ENCODE assay signal across 9 cellular contexts in genomic region chr16:84548971-84549844, GRCh38. TPM values are rescaled to one million over a fixed set of nuclear protein-coding genes. Genes with fewer than 3 reads are reported as not detected.
A peak's percentile ranks its signal among the peaks of the same experiment; 100 is the strongest.
DNase-seq lines count a peak whose midpoint lies in the region; ATAC-seq and TF ChIP-seq lines count a peak whose summit lies in the region.
"Had no signal": no experiment of that assay in that cellular context is flagged by ENCODE, and none has a peak within 500 bp of the region (broad histone marks: within the 10 kb centered on the region; RNA-seq: fewer than 3 reads in every experiment).

No MANE protein-coding gene starts in this region.

- no peaks in the 10 kb centered on the region for H3K9me3 ChIP-seq in OCI-LY1 (ENCODE audit: low read length)

- no peaks in the 10 kb centered on the region for H3K36me3 ChIP-seq in OCI-LY1 (ENCODE audit: insufficient read depth, low read length)

- peaks cover 3 to 11% (median 9%) of the 10 kb centered on the region in 3 donors for H3K27me3 Mint-ChIP-seq in immature natural killer cell (ENCODE audit: low read depth in 3 of 3)

- peaks cover 14% of the 10 kb centered on the region for H3K4me1 ChIP-seq in OCI-LY1 (ENCODE audit: insufficient read depth, low read length, severe bottlenecking)

- TF ChIP-seq CTCF in OCI-LY1 (IDR thresholded peaks at IDR 0.05; ENCODE audit: low read length), result peak; percentile 6; the same call in 1 of the 2 replicates

- H3K27me3 ChIP-seq in OCI-LY1 (ENCODE audit: insufficient read depth, low read length), result peaks cover 9% of the 10 kb centered on the region; the same call in 1 of the 2 replicates

- no peak overlapping the region for H2AFZ ChIP-seq in OCI-LY1 (ENCODE audit: low read length)

- no peaks in the 10 kb centered on the region for H3K79me2 ChIP-seq in OCI-LY1 (ENCODE audit: insufficient read depth, low read length)

- DNase-seq in activated T-cell treated with anti-CD3 and anti-CD28 coated beads for 48 hours (ENCODE audit: low read depth), result peak; percentile 42
- no peak for DNase-seq in immature natural killer cell
- DNase-seq in stimulated activated CD8-positive, alpha-beta memory T cell treated with anti-CD3 and anti-CD28 coated beads, Interleukin-12 subunit alpha, Interleukin-12 subunit beta, amount 100 ng/mL, for 4 hours (ENCODE audit: low read depth), result peak; percentile 45
- DNase-seq in NCI-H1694 (lab: John Stamatoyannopoulos, UW), result no peak
- no peak for DNase-seq in NCI-H69 (lab: John Stamatoyannopoulos, UW)
- DNase-seq in D341Med (ENCODE audit: low spot score), result no peak
- DNase-seq: naive B cell had no signal

- H4K20me1 ChIP-seq in OCI-LY1 (ENCODE audit: insufficient read depth, low read length), result no peaks in the 10 kb centered on the region

- H3K4me1 Mint-ChIP-seq in immature natural killer cell, result peaks cover 10% of the 10 kb centered on the region in 2 donors

- ATAC-seq in HG03095 (IDR thresholded peaks at IDR 0.05; ENCODE audit: unreplicated experiment), result no peak

- H3K27ac ChIP-seq in OCI-LY1 (ENCODE audit: low read depth, low read length, poor library complexity, severe bottlenecking), result no peak overlapping the region

- H3F3A ChIP-seq in OCI-LY1 (ENCODE audit: insufficient read depth, low read length), result no peaks in the 10 kb centered on the region

- peaks cover 0 to 2% (median 0%) of the 10 kb centered on the region in 3 donors for H3K36me3 Mint-ChIP-seq in immature natural killer cell
- H3K36me3 Mint-ChIP-seq: naive B cell had no signal

- H3K4me3 ChIP-seq in OCI-LY1 (ENCODE audit: low read depth, low read length, poor library complexity, severe bottlenecking), result no peak overlapping the region

- H3K9me2 ChIP-seq in OCI-LY1 (ENCODE audit: low read depth, low read length), result no peaks in the 10 kb centered on the region

- peak overlapping the region in 3 of 5 donors; percentile 47 to 57 (median 49) for H3K4me3 Mint-ChIP-seq in immature natural killer cell

- H3K9me3 Mint-ChIP-seq in immature natural killer cell, result no peaks in the 10 kb centered on the region
- H3K9me3 Mint-ChIP-seq: naive B cell had no signal

- peak overlapping the region in 1 of 6 donors; percentile 19 for H3K27ac Mint-ChIP-seq in immature natural killer cell

- no peak overlapping the region for H3K9ac ChIP-seq in OCI-LY1 (ENCODE audit: low read length)

- peak overlapping the region; percentile 21; the same call in 1 of the 2 replicates for H3K4me2 ChIP-seq in OCI-LY1 (ENCODE audit: low read length)

RNA-seq across cellular contexts. Expression of gene MEAK7, which starts 44.7 kb away (rescaled TPM):
- polyA plus RNA-seq in immature natural killer cell, result 1 to 10 TPM; 3.0 to 5.2 (median 5.1) TPM

Comparison
In these comparisons a context has a peak if more than half of its experiments do, and no peak if none do; other contexts are left out.
1. DNase-seq: peak in activated T-cell treated with anti-CD3 and anti-CD28 coated beads for 48 hours (single experiment) and stimulated activated CD8-positive, alpha-beta memory T cell treated with anti-CD3 and anti-CD28 coated beads, Interleukin-12 subunit alpha, Interleukin-12 subunit beta, amount 100 ng/mL, for 4 hours (single experiment); none in immature natural killer cell (0 of 3), NCI-H1694 (single experiment), NCI-H69 (single experiment) and D341Med (single experiment).